In the genomic region with DNA sequence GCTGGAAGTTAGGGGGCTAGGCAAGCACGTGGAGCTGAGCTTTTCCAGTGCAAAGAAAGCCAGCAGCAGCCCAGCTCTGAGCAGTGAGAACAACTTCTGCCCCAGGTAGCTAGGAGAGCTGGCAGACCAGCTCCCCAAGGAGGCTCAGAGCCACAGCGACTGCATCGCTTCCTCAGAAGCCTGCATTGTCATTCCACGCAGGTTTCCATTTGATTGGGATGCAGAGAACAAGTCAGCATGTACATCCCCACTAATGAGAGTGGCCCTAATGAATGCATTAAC, we compare ENCODE assay signal across 15 cellular contexts. TPM values are rescaled to one million over a fixed set of nuclear protein-coding genes. Genes with fewer than 3 reads are reported as not detected.
A peak's percentile ranks its signal among the peaks of the same experiment; 100 is the strongest.
DNase-seq lines count a peak whose midpoint lies in the region; ATAC-seq and TF ChIP-seq lines count a peak whose summit lies in the region.
"Had no signal": no experiment of that assay in that cellular context is flagged by ENCODE, and none has a peak within 500 bp of the region (broad histone marks: within the 10 kb centered on the region; RNA-seq: fewer than 3 reads in every experiment).

No MANE protein-coding gene starts in this region.

- CTCF ChIA-PET in Calu3 (lab: Charles Lee) = no interaction called here

- H3K36me3 Mint-ChIP-seq in Calu3 (ENCODE audit: insufficient read depth, unreplicated experiment) (peaks cover 13% of the 10 kb centered on the region), type B pancreatic cell (peaks cover 3% of the 10 kb centered on the region)
- H3K36me3 Mint-ChIP-seq: CD4-positive, alpha-beta memory T cell had no signal

- H3K27ac Mint-ChIP-seq in Calu3 (ENCODE audit: unreplicated experiment) = peak overlapping the region; percentile 99
- no peak overlapping the region for H3K27ac Mint-ChIP-seq in type B pancreatic cell
- H3K27ac Mint-ChIP-seq: B cell; CD4-positive, alpha-beta memory T cell; IgD-negative memory B cell had no signal

- no TSS peak for BruUV-seq in Calu3 (replicated peaks; lab: Mats Ljungman, UMichigan)

- H3K4me3 ChIP-seq in HUES48 (ENCODE audit: low read depth, low read length) = no peak overlapping the region
- H3K4me3 ChIP-seq in iPS-20b (ENCODE audit: low read length) = peak overlapping the region; percentile 32; the same call in 1 of the 2 replicates

- peaks cover 41% of the 10 kb centered on the region for H3K4me1 Mint-ChIP-seq in Calu3 (ENCODE audit: low read depth, unreplicated experiment)
- no peaks in the 10 kb centered on the region for H3K4me1 Mint-ChIP-seq in type B pancreatic cell (ENCODE audit: unreplicated experiment)
- H3K4me1 Mint-ChIP-seq: B cell; CD4-positive, alpha-beta memory T cell; IgD-negative memory B cell had no signal

- H3K4me1 ChIP-seq in HUES48 (ENCODE audit: control insufficient read depth, insufficient read depth, low read length) = peaks cover 31% of the 10 kb centered on the region
- H3K4me1 ChIP-seq in iPS-20b (ENCODE audit: insufficient read depth, low read length) = peaks cover 25% of the 10 kb centered on the region

- ATAC-seq in GM21786 (IDR thresholded peaks at IDR 0.05; ENCODE audit: unreplicated experiment) = no peak

- H3K9me3 Mint-ChIP-seq in Calu3 (ENCODE audit: low read depth, unreplicated experiment) (peaks cover 4% of the 10 kb centered on the region), type B pancreatic cell (peaks cover 5% of the 10 kb centered on the region)

- no peaks in the 10 kb centered on the region for H3K27me3 Mint-ChIP-seq in Calu3 (ENCODE audit: unreplicated experiment)
- H3K27me3 Mint-ChIP-seq in type B pancreatic cell = peaks cover 57% of the 10 kb centered on the region

- intact Hi-C loops in Calu3 (cut with micrococcal nuclease; ENCODE audit: unreplicated experiment) = no loop called here

- H3K36me3 ChIP-seq in HUES48 (ENCODE audit: control insufficient read depth, insufficient read depth, low read length) (no peaks in the 10 kb centered on the region), iPS-20b (ENCODE audit: insufficient read depth, low read depth, low read length) (no peaks in the 10 kb centered on the region)

- H3K9me3 ChIP-seq in HUES48 (ENCODE audit: control insufficient read depth, insufficient read depth, low read length) = peaks cover 15% of the 10 kb centered on the region; the same call in 1 of the 2 replicates
- peaks cover 10% of the 10 kb centered on the region for H3K9me3 ChIP-seq in iPS-20b (ENCODE audit: insufficient read depth, low read depth, low read length)

- H3K27me3 ChIP-seq in HUES48 (ENCODE audit: control insufficient read depth, insufficient read depth, low read length) = no peaks in the 10 kb centered on the region; the same call in 1 of the 2 replicates
- no peaks in the 10 kb centered on the region for H3K27me3 ChIP-seq in iPS-20b (ENCODE audit: insufficient read depth, low read length)

- H3K27ac ChIP-seq in HUES48 (ENCODE audit: low read depth, low read length) = peak overlapping the region; percentile 2
- H3K27ac ChIP-seq in iPS-20b (ENCODE audit: low read length) = no peak overlapping the region

- H3K9ac ChIP-seq in HUES48 (ENCODE audit: low read depth, low read length) (no peak overlapping the region), iPS-20b (ENCODE audit: low read depth, low read length) (no peak overlapping the region)

- DNase-seq in Calu3 = no peak
- peak; percentile 13 for DNase-seq in type B pancreatic cell (ENCODE audit: extremely low spot score, unreplicated experiment)
- DNase-seq in KBM-7 = no peak
- no peak for DNase-seq in DMS 273 (lab: John Stamatoyannopoulos, UW; ENCODE audit: unreplicated experiment)
- DNase-seq: C1 segment of cervical spinal cord; CD4-positive, alpha-beta memory T cell; DND-41; GDM1; H7 had no signal

- TF ChIP-seq CTCF in Calu3 (IDR thresholded peaks at IDR 0.05; ENCODE audit: unreplicated experiment) (no peak), type B pancreatic cell (conservative IDR thresholded peaks at IDR 0.05) (no peak)

- in situ Hi-C loops in KBM-7 (cut with MboI; ENCODE audit: low pct_unique_long_range_greater_than_20kb, low sequenced_read_pairs) = no loop called here

- H3K4me3 Mint-ChIP-seq in Calu3 (ENCODE audit: low read depth, unreplicated experiment) (no peak overlapping the region), type B pancreatic cell (no peak overlapping the region)
- H3K4me3 Mint-ChIP-seq: B cell; CD4-positive, alpha-beta memory T cell; IgD-negative memory B cell had no signal

RNA-seq across cellular contexts. Expression of a gene that starts 45.1 kb away (rescaled TPM):
- total RNA-seq in Calu3 (2022) = not detected in 2 replicates
- 1.1 and 1.8 TPM in 2 replicates for total RNA-seq in type B pancreatic cell (ENCODE audit: low replicate concordance)
- total RNA-seq: B cell; CD4-positive, alpha-beta memory T cell; HT-29 had no signal
